ENCODE assay signal across 1 cellular context in the genomic region with DNA sequence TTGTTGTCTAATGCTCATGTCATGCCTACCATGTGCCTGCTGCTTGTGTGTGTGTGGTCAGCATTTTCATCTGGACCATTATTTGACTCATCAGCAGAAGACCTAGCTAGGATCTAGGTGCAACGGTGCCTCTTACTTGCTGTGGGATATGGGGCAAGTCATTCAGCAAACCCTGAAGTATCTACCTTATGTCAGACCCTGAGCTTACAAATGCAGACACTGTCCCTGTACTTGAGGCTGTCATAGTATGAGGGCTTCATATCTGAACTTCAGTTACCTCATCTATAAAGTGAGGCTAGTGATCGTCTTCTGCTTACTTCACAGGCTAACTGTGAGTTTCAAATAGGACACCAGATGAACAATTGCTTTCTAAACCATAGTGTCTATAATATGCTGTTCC.
TF ChIP-seq lines count a peak whose summit lies in the region.

No MANE protein-coding gene starts in this region.

TF ChIP-seq in HepG2, 621 proteins besides CTCF, POLR2A, EP300 and RAD21 (continued from another document):
- TF ChIP-seq KIAA2018 (CRISPR knock-in tag; IDR thresholded peaks at IDR 0.05; ENCODE audit: borderline replicate concordance) (no peak), IRF2 (CRISPR knock-in tag; IDR thresholded peaks at IDR 0.05) (no peak), MTERF4 (CRISPR knock-in tag; IDR thresholded peaks at IDR 0.05) (no peak)
